28 cellular contexts compared by ENCODE assay signal in genomic region chr11:104658177-104658576, GRCh38.
"Had no signal": no experiment of that assay in that cellular context is flagged by ENCODE, and none has a peak within 500 bp of the region (broad histone marks: within the 10 kb centered on the region; RNA-seq: fewer than 3 reads in every experiment).

No MANE protein-coding gene starts in this region.

- FAIRE-seq: urothelium cell line had no signal

- H3K4me3 Mint-ChIP-seq: stimulated activated effector memory CD8-positive, alpha-beta T cell treated with anti-CD3 and anti-CD28 coated beads, Interleukin-12 subunit alpha, Interleukin-12 subunit beta, amount 100 ng/mL, for 72 hours; stimulated activated memory B cell treated with anti-CD40 and anti-IgM and Interleukin-4, amounts not matched to agents 10 μg/mL and 1 μg/mL and 100 μg/mL, for 72 hours; stimulated activated naive B cell treated with anti-CD40 and anti-IgM and Interleukin-4, amounts not matched to agents 10 μg/mL and 1 μg/mL and 100 μg/mL, for 72 hours; stimulated activated naive CD8-positive, alpha-beta T cell treated with anti-CD3 and anti-CD28 coated beads, Interleukin-15, Interleukin-2, amounts not matched to agents 100 ng/mL and 50 ng/mL, for 24 hours; type B pancreatic cell had no signal

- H3K27ac ChIP-seq: stomach, suprapubic skin, testis, thoracic aorta, thyroid gland, tibial artery, tibial nerve, transverse colon, upper lobe of left lung, upper lobe of right lung, uterus, vagina had no signal

- H3K27me3 Mint-ChIP-seq: stimulated activated naive CD8-positive, alpha-beta T cell treated with anti-CD3 and anti-CD28 coated beads, Interleukin-15, amount 100 ng/mL, for 72 hours; stimulated activated naive CD8-positive, alpha-beta T cell treated with anti-CD3 and anti-CD28 coated beads, Interleukin-15, Interleukin-2, amounts not matched to agents 100 ng/mL and 50 ng/mL, for 24 hours; type B pancreatic cell had no signal

- H3K9me3 Mint-ChIP-seq: stimulated activated effector memory CD8-positive, alpha-beta T cell treated with anti-CD3 and anti-CD28 coated beads, Interleukin-12 subunit alpha, Interleukin-12 subunit beta, amount 100 ng/mL, for 72 hours; stimulated activated memory B cell treated with anti-CD40 and anti-IgM and Interleukin-4, amounts not matched to agents 10 μg/mL and 1 μg/mL and 100 μg/mL, for 72 hours; stimulated activated naive B cell treated with anti-CD40 and anti-IgM and Interleukin-4, amounts not matched to agents 10 μg/mL and 1 μg/mL and 100 μg/mL, for 72 hours; stimulated activated naive CD8-positive, alpha-beta T cell treated with anti-CD3 and anti-CD28 coated beads, Interleukin-15, Interleukin-2, amounts not matched to agents 100 ng/mL and 50 ng/mL, for 24 hours had no signal

- H3K27ac Mint-ChIP-seq: stimulated activated effector memory CD8-positive, alpha-beta T cell treated with anti-CD3 and anti-CD28 coated beads, Interleukin-12 subunit alpha, Interleukin-12 subunit beta, amount 100 ng/mL, for 72 hours; stimulated activated memory B cell treated with anti-CD40 and anti-IgM and Interleukin-4, amounts not matched to agents 10 μg/mL and 1 μg/mL and 100 μg/mL, for 72 hours; stimulated activated naive B cell treated with anti-CD40 and anti-IgM and Interleukin-4, amounts not matched to agents 10 μg/mL and 1 μg/mL and 100 μg/mL, for 72 hours; stimulated activated naive CD8-positive, alpha-beta T cell treated with anti-CD3 and anti-CD28 coated beads, Interleukin-15, amount 100 ng/mL, for 72 hours; stimulated activated naive CD8-positive, alpha-beta T cell treated with anti-CD3 and anti-CD28 coated beads, Interleukin-15, Interleukin-2, amounts not matched to agents 100 ng/mL and 50 ng/mL, for 24 hours; type B pancreatic cell had no signal

- H3K4me3 ChIP-seq: stomach, suprapubic skin, testis, thoracic aorta, thyroid gland, tibial artery, tibial nerve, transverse colon, upper lobe of left lung, upper lobe of right lung, uterus, vagina had no signal

- DNase-seq: stimulated activated CD4-positive, alpha-beta T cell treated with anti-CD3 and anti-CD28 coated beads, Interleukin-2, amount 100 ng/mL, for 48 hours; stimulated activated CD4-positive, alpha-beta T cell treated with anti-CD3 and anti-CD28 coated beads, Interleukin-4, amount 100 ng/mL, for 1 hour; stimulated activated CD4-positive, alpha-beta T cell treated with anti-CD3 and anti-CD28 coated beads, Interleukin-4, amount 100 ng/mL, for 24 hours; stimulated activated CD4-positive, alpha-beta T cell treated with anti-CD3 and anti-CD28 coated beads, Interleukin-4, amount 100 ng/mL, for 4 hours; stimulated activated CD8-positive, alpha-beta memory T cell treated with anti-CD3 and anti-CD28 coated beads, Interleukin-4, amount 100 ng/mL, for 48 hours; stimulated activated naive B cell treated with anti-CD40 and anti-IgM and Interleukin-4, amounts not matched to agents 10 μg/mL and 1 μg/mL and 100 μg/mL, for 72 hours; stimulated activated naive CD4-positive, alpha-beta T cell; stimulated activated naive CD4-positive, alpha-beta T cell treated with Interleukin-2 at 50 U/mL for 16 hours; stimulated activated naive CD8-positive, alpha-beta T cell treated with anti-CD3 and anti-CD28 coated beads, Interleukin-15, amount 100 ng/mL, for 72 hours; stimulated activated naive CD8-positive, alpha-beta T cell treated with anti-CD3 and anti-CD28 coated beads, Interleukin-15, Interleukin-2, amounts not matched to agents 100 U/mL and 50 U/mL, for 24 hours; stomach; testis; thyroid gland; tibial artery; transverse colon; trophoblast cell; upper lobe of right lung; uterus had no signal

- H3K4me1 ChIP-seq: testis, thyroid gland, tibial artery, tibial nerve, transverse colon, upper lobe of left lung, uterus had no signal

- H3K27me3 ChIP-seq: stomach, suprapubic skin, testis, thyroid gland, tibial artery, tibial nerve, transverse colon, upper lobe of left lung, upper lobe of right lung, uterus, vagina had no signal

- ATAC-seq: stimulated activated effector memory CD8-positive, alpha-beta T cell treated with anti-CD3 and anti-CD28 coated beads, Interleukin-12 subunit alpha, Interleukin-12 subunit beta, amount 100 ng/mL, for 72 hours; stimulated activated memory B cell treated with anti-CD40 and anti-IgM and Interleukin-4, amounts not matched to agents 10 μg/mL and 1 μg/mL and 100 μg/mL, for 72 hours; stimulated activated naive B cell treated with anti-CD40 and anti-IgM and Interleukin-4, amounts not matched to agents 10 μg/mL and 1 μg/mL and 100 μg/mL, for 72 hours; stimulated activated naive CD8-positive, alpha-beta T cell treated with anti-CD3 and anti-CD28 coated beads, Interleukin-15, Interleukin-2, amounts not matched to agents 100 U/mL and 50 U/mL, for 24 hours; upper lobe of right lung had no signal

- H3K36me3 Mint-ChIP-seq: stimulated activated memory B cell treated with anti-CD40 and anti-IgM and Interleukin-4, amounts not matched to agents 10 μg/mL and 1 μg/mL and 100 μg/mL, for 72 hours; stimulated activated naive B cell treated with anti-CD40 and anti-IgM and Interleukin-4, amounts not matched to agents 10 μg/mL and 1 μg/mL and 100 μg/mL, for 72 hours; type B pancreatic cell had no signal

- H3K4me1 Mint-ChIP-seq: stimulated activated memory B cell treated with anti-CD40 and anti-IgM and Interleukin-4, amounts not matched to agents 10 μg/mL and 1 μg/mL and 100 μg/mL, for 72 hours; stimulated activated naive B cell treated with anti-CD40 and anti-IgM and Interleukin-4, amounts not matched to agents 10 μg/mL and 1 μg/mL and 100 μg/mL, for 72 hours had no signal

- H3K36me3 ChIP-seq: stomach, suprapubic skin, thoracic aorta, thyroid gland, tibial artery, tibial nerve, transverse colon, upper lobe of left lung, upper lobe of right lung, uterus, vagina had no signal
